1 cellular context compared by ENCODE assay signal in genomic region chr13:49746111-49746510, GRCh38.
TF ChIP-seq lines count a peak whose summit lies in the region.

No MANE protein-coding gene starts in this region.

TF ChIP-seq in HepG2, 621 proteins besides CTCF, POLR2A, EP300 and RAD21 (continued from another document):
- TF ChIP-seq RNF2 (conservative IDR thresholded peaks at IDR 0.05; ENCODE audit: low read depth) (no peak), NFATC3 (CRISPR knock-in tag; IDR thresholded peaks at IDR 0.05) (no peak), ZKSCAN8 (CRISPR knock-in tag; IDR thresholded peaks at IDR 0.05; ENCODE audit: borderline replicate concordance) (0 out of 2 replicates have a peak, but pooled peaks have one; percentile 26), FOXA1 (IDR thresholded peaks at IDR 0.05) (no peak), FOXA1 (CRISPR knock-in tag; IDR thresholded peaks at IDR 0.05) (peak; percentile 63), PITX1 (CRISPR knock-in tag; IDR thresholded peaks at IDR 0.05) (peak; percentile 93), ZFY (CRISPR knock-in tag; IDR thresholded peaks at IDR 0.05) (no peak), ZNF772 (CRISPR knock-in tag; IDR thresholded peaks at IDR 0.05) (peak; percentile 66; the same call in 1 of the 2 replicates), ZBTB43 (CRISPR knock-in tag; conservative IDR thresholded peaks at IDR 0.05) (peak; percentile 80), HOXA5 (CRISPR knock-in tag; IDR thresholded peaks at IDR 0.05) (peak; percentile 60; the same call in 1 of the 2 replicates), FOXA3 (CRISPR knock-in tag; IDR thresholded peaks at IDR 0.05) (peak; percentile 73), ZNF33B (CRISPR knock-in tag; IDR thresholded peaks at IDR 0.05) (no peak), RNF219 (CRISPR knock-in tag; IDR thresholded peaks at IDR 0.05) (no peak), ZBTB4 (CRISPR knock-in tag; IDR thresholded peaks at IDR 0.05; ENCODE audit: borderline replicate concordance) (no peak), NKX3-1 (CRISPR knock-in tag; IDR thresholded peaks at IDR 0.05) (no peak), ZNF713 (CRISPR knock-in tag; IDR thresholded peaks at IDR 0.05) (no peak), EZH2 (conservative IDR thresholded peaks at IDR 0.05; ENCODE audit: low read depth, low read length) (no peak), KDM6A (CRISPR knock-in tag; IDR thresholded peaks at IDR 0.05; ENCODE audit: low read depth) (0 out of 2 replicates have a peak, but pooled peaks have one; percentile 19), ZNF251 (CRISPR knock-in tag; IDR thresholded peaks at IDR 0.05) (no peak), NR2F2 (IDR thresholded peaks at IDR 0.05; ENCODE audit: borderline replicate concordance, low read depth) (peak; percentile 58), UBTF (CRISPR knock-in tag; IDR thresholded peaks at IDR 0.05) (peak; percentile 22; the same call in 1 of the 2 replicates), ZSCAN5A (CRISPR knock-in tag; IDR thresholded peaks at IDR 0.05; ENCODE audit: borderline replicate concordance) (no peak), MZF1 (CRISPR knock-in tag; IDR thresholded peaks at IDR 0.05; ENCODE audit: borderline replicate concordance) (no peak), MIER3 (CRISPR knock-in tag; IDR thresholded peaks at IDR 0.05; ENCODE audit: borderline replicate concordance) (no peak), KLF6 (CRISPR knock-in tag; IDR thresholded peaks at IDR 0.05) (0 out of 2 replicates have a peak, but pooled peaks have one; percentile 35), YEATS4 (CRISPR knock-in tag; IDR thresholded peaks at IDR 0.05; ENCODE audit: borderline replicate concordance) (0 out of 2 replicates have a peak, but pooled peaks have one; percentile 35)
TF ChIP-seq in HepG2: peak in this region for 120.
